ENCODE assay signal across 27 cellular contexts in the genomic region with DNA sequence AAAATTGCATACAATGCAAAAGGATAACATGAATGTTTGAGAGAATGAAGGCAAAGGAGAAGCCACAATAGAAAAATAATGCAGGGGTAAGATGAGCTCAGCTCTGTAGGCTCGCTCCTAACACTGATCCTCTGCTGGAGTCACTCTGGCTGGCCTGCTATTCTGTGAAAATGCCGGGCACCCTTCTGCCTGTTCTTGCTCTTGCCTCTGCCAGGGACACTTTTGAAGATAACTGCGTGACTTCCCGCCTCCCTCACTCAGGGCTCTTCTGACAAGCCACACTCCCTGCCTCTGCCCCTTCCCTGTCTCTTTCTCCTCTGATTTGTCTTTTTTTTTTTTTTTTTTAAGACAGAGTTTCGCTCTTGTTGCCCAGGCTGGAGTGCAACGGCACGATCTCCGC.
"Had no signal": no experiment of that assay in that cellular context is flagged by ENCODE, and none has a peak within 500 bp of the region (broad histone marks: within the 10 kb centered on the region; RNA-seq: fewer than 3 reads in every experiment).

No MANE protein-coding gene starts in this region.

- ATAC-seq: esophagus mucosa; gastrocnemius medialis; left colon; natural killer cell; stimulated activated memory B cell treated with anti-CD40 and anti-IgM and Interleukin-4, amounts not matched to agents 10 μg/mL and 1 μg/mL and 100 μg/mL, for 72 hours; upper lobe of right lung had no signal

- H3K27me3 Mint-ChIP-seq: dendritic cell treated with granulocyte-macrophage colony-stimulating factor and Interleukin-4, amounts not matched to agents 40 ng/mL and 50 ng/mL, for 4 days; memory B cell; progenitor cell of endocrine pancreas; stimulated activated memory B cell treated with anti-CD40 and anti-IgM and Interleukin-4, amounts not matched to agents 10 μg/mL and 1 μg/mL and 100 μg/mL, for 72 hours; stimulated activated naive CD8-positive, alpha-beta T cell treated with anti-CD3 and anti-CD28 coated beads, Interleukin-15, Interleukin-2, amounts not matched to agents 100 ng/mL and 50 ng/mL, for 24 hours had no signal

- H3K27me3 ChIP-seq: colonic mucosa, gastrocnemius medialis, spleen, transverse colon, upper lobe of right lung, uterus had no signal

- H3K9me3 Mint-ChIP-seq: dendritic cell treated with granulocyte-macrophage colony-stimulating factor and Interleukin-4, amounts not matched to agents 40 ng/mL and 50 ng/mL, for 4 days; endodermal cell; immature natural killer cell; memory B cell; natural killer cell; neural crest cell; stimulated activated memory B cell treated with anti-CD40 and anti-IgM and Interleukin-4, amounts not matched to agents 10 μg/mL and 1 μg/mL and 100 μg/mL, for 72 hours; stimulated activated naive CD8-positive, alpha-beta T cell treated with anti-CD3 and anti-CD28 coated beads, Interleukin-15, Interleukin-2, amounts not matched to agents 100 ng/mL and 50 ng/mL, for 24 hours had no signal

- H3K27ac ChIP-seq: colonic mucosa, epithelial cell of prostate, gastrocnemius medialis, parathyroid adenoma, skin epidermis, spleen, transverse colon, upper lobe of right lung, uterus had no signal

- H3K4me1 Mint-ChIP-seq: endodermal cell; immature natural killer cell; memory B cell; natural killer cell; neural crest cell; stimulated activated memory B cell treated with anti-CD40 and anti-IgM and Interleukin-4, amounts not matched to agents 10 μg/mL and 1 μg/mL and 100 μg/mL, for 72 hours had no signal

- H3K27ac Mint-ChIP-seq: dendritic cell treated with granulocyte-macrophage colony-stimulating factor and Interleukin-4, amounts not matched to agents 40 ng/mL and 50 ng/mL, for 4 days; endodermal cell; natural killer cell; progenitor cell of endocrine pancreas; stimulated activated memory B cell treated with anti-CD40 and anti-IgM and Interleukin-4, amounts not matched to agents 10 μg/mL and 1 μg/mL and 100 μg/mL, for 72 hours; stimulated activated naive CD8-positive, alpha-beta T cell treated with anti-CD3 and anti-CD28 coated beads, Interleukin-15, Interleukin-2, amounts not matched to agents 100 ng/mL and 50 ng/mL, for 24 hours had no signal

- H3K4me3 Mint-ChIP-seq: dendritic cell treated with granulocyte-macrophage colony-stimulating factor and Interleukin-4, amounts not matched to agents 40 ng/mL and 50 ng/mL, for 4 days; endodermal cell; immature natural killer cell; memory B cell; natural killer cell; neural crest cell; stimulated activated memory B cell treated with anti-CD40 and anti-IgM and Interleukin-4, amounts not matched to agents 10 μg/mL and 1 μg/mL and 100 μg/mL, for 72 hours; stimulated activated naive CD8-positive, alpha-beta T cell treated with anti-CD3 and anti-CD28 coated beads, Interleukin-15, Interleukin-2, amounts not matched to agents 100 ng/mL and 50 ng/mL, for 24 hours had no signal

- H2AFZ ChIP-seq: parathyroid adenoma had no signal

- H3K9me3 ChIP-seq: colonic mucosa, gastrocnemius medialis, spleen, transverse colon, upper lobe of right lung, uterus had no signal

- H3K4me3 ChIP-seq: colonic mucosa, gastrocnemius medialis, lung, skin epidermis, spleen, transverse colon, upper lobe of right lung, uterus had no signal

- H3K36me3 ChIP-seq: colonic mucosa, uterus had no signal

- H3K9ac ChIP-seq: parathyroid adenoma had no signal

- H3K4me1 ChIP-seq: colonic mucosa, gastrocnemius medialis, parathyroid adenoma, spleen, transverse colon, upper lobe of right lung, uterus had no signal

- DNase-seq: colonic mucosa; effector CD8-positive, alpha-beta T cell; endodermal cell; foreskin fibroblast; gastrocnemius medialis; hypothalamus; immature natural killer cell; islet precursor cell; kidney glomerular epithelial cell; left colon; natural killer cell; spleen; stimulated activated CD4-positive, alpha-beta T cell treated with anti-CD3 and anti-CD28 coated beads, Interleukin-4, amount 100 ng/mL, for 4 hours; transverse colon; upper lobe of right lung; uterus had no signal
